ENCODE assay signal across 18 cellular contexts in the genomic region with DNA sequence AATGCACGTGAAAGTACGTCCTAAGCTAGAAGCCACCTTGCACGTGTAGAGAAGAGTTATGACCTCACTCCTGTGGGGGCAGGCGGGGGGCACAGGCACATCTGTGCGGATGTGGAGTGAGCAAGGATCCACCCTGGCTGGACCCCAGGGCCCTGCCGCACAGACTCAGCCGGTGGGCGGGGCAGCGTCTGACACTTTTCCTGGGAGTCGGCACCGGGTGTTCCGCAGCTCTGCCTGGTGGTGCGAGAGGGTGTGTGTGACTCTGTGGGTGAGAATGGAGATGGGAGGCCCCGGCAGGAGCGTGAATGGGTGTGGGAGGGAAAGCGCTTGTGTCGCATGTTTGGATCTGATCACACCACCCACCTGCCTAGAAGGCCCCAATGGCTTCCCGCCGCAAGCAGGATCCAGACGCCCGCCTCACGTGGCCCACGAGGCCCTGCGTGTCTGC. TPM values are rescaled to one million over a fixed set of nuclear protein-coding genes. Genes with fewer than 3 reads are reported as not detected.
DNase-seq lines count a peak whose midpoint lies in the region; ATAC-seq, FAIRE-seq and TF ChIP-seq lines count a peak whose summit lies in the region.
"Had no signal": no experiment of that assay in that cellular context is flagged by ENCODE, and none has a peak within 500 bp of the region (broad histone marks: within the 10 kb centered on the region; RNA-seq: fewer than 3 reads in every experiment).

No MANE protein-coding gene starts in this region.

- H3K27ac Mint-ChIP-seq in type B pancreatic cell, result no peak overlapping the region
- H3K27ac Mint-ChIP-seq: activated CD4-positive, alpha-beta memory T cell treated with anti-CD3 and anti-CD28 coated beads, Interleukin-2, amount 10 ng/mL, durations not matched to agents 7 days and 5 days had no signal

- H3K36me3 ChIP-seq in HUES6 (ENCODE audit: control insufficient read depth, insufficient read depth, low read length), result no peaks in the 10 kb centered on the region
- H3K36me3 ChIP-seq in esophagus (ENCODE audit: control insufficient read depth in 2 of 2, insufficient read depth in 2 of 2, low read length in 1 of 2), result no peaks in the 10 kb centered on the region
- H3K36me3 ChIP-seq: gastroesophageal sphincter had no signal

- no peaks in the 10 kb centered on the region for H3K9me3 ChIP-seq in A549
- H3K9me3 ChIP-seq in HUES6 (ENCODE audit: control insufficient read depth, insufficient read depth, low read depth, low read length), result no peaks in the 10 kb centered on the region
- no peaks in the 10 kb centered on the region for H3K9me3 ChIP-seq in esophagus (ENCODE audit: control insufficient read depth in 2 of 2, insufficient read depth in 1 of 2, low read depth in 1 of 2, low read length in 1 of 2)
- H3K9me3 ChIP-seq: gastroesophageal sphincter, SK-N-SH had no signal

- H3K9ac ChIP-seq in HUES6 (ENCODE audit: low read length), result peak overlapping the region; percentile 1
- H3K9ac ChIP-seq: SK-N-SH had no signal

- WGBS in A549 (ENCODE audit: missing lambda C conversion rate), result 35% methylated on average over 15 of the region's 24 CpGs
- WGBS in esophagus, 2 donors, result 39 to 44% methylated on average over 24 of the region's 24 CpGs

- H3K4me1 ChIP-seq in A549, result peaks cover 48% of the 10 kb centered on the region
- H3K4me1 ChIP-seq in HUES6 (ENCODE audit: control insufficient read depth, insufficient read depth, low read length), result peaks cover 30% of the 10 kb centered on the region; the same call in 1 of the 2 replicates
- H3K4me1 ChIP-seq in esophagus (ENCODE audit: control insufficient read depth in 2 of 2, insufficient read depth in 2 of 2, low read length in 1 of 2), result peaks cover 0 to 11% of the 10 kb centered on the region in 2 donors

- H3K27me3 Mint-ChIP-seq in type B pancreatic cell, result peaks cover 6% of the 10 kb centered on the region

- CTCF ChIA-PET in A549 (lab: Yijun Ruan, JAX), result interaction anchor here (0.7 kb wide), 2 partner anchors 19 to 257 kb away, joined by 3 read pairs; no protein-coding TSS in a partner anchor

- H3K4me1 Mint-ChIP-seq in type B pancreatic cell (ENCODE audit: unreplicated experiment), result peaks cover 24% of the 10 kb centered on the region
- H3K4me1 Mint-ChIP-seq: activated CD4-positive, alpha-beta memory T cell treated with anti-CD3 and anti-CD28 coated beads, Interleukin-2, amount 10 ng/mL, durations not matched to agents 7 days and 5 days had no signal

- TF ChIP-seq EP300 in A549 (IDR thresholded peaks at IDR 0.05), result no peak

- H3K27me3 ChIP-seq in HUES6 (ENCODE audit: control insufficient read depth, insufficient read depth, low read length) (no peaks in the 10 kb centered on the region), esophagus (ENCODE audit: control insufficient read depth in 1 of 2, insufficient read depth in 2 of 2, low read length in 2 of 2) (no peaks in the 10 kb centered on the region)

- TF ChIP-seq POLR2A in A549 (IDR thresholded peaks at IDR 0.05; ENCODE audit: low read length), result no peak

- no peak for TF ChIP-seq RAD21 in A549 (conservative IDR thresholded peaks at IDR 0.05 in 1 of 2, IDR thresholded peaks at IDR 0.05 in 1 of 2)

- FAIRE-seq in A549 (lab: Jason Lieb, UNC), result no peak
- FAIRE-seq: D721Med had no signal

- POLR2A ChIA-PET in A549 (lab: Yijun Ruan, JAX), result interaction anchor here (0.6 kb wide), 1 partner anchor 17 kb away, joined by 3 read pairs; no protein-coding TSS in a partner anchor

- ATAC-seq in A549, result peak; percentile 37 to 55; a peak in 5 of 6 replicates
- ATAC-seq: gastroesophageal sphincter had no signal

- H3K4me2 ChIP-seq in A549, result peak overlapping the region; percentile 60
- H3K4me2 ChIP-seq: SK-N-SH had no signal

- no peaks in the 10 kb centered on the region for H3K9me3 Mint-ChIP-seq in type B pancreatic cell
- H3K9me3 Mint-ChIP-seq: activated CD4-positive, alpha-beta memory T cell treated with anti-CD3 and anti-CD28 coated beads, Interleukin-2, amount 10 ng/mL, durations not matched to agents 7 days and 5 days had no signal

- H3K27ac ChIP-seq in A549 (peak overlapping the region; percentile 73 to 86), HUES6 (ENCODE audit: low read depth, low read length) (no peak overlapping the region), esophagus (ENCODE audit: low read depth in 2 of 2, low read length in 1 of 2) (peak overlapping the region; percentile 74 to 77)
- H3K27ac ChIP-seq: gastroesophageal sphincter had no signal

- H3K4me3 ChIP-seq in A549, result no peak overlapping the region
- no peak overlapping the region for H3K4me3 ChIP-seq in HUES6 (ENCODE audit: low read depth, low read length)
- no peak overlapping the region for H3K4me3 ChIP-seq in esophagus (ENCODE audit: low read depth in 1 of 2, low read length in 2 of 2)
- H3K4me3 ChIP-seq: gastroesophageal sphincter had no signal

- no peak overlapping the region for H3K4me3 Mint-ChIP-seq in type B pancreatic cell
- H3K4me3 Mint-ChIP-seq: activated CD4-positive, alpha-beta memory T cell treated with anti-CD3 and anti-CD28 coated beads, Interleukin-2, amount 10 ng/mL, durations not matched to agents 7 days and 5 days had no signal

- DNase-seq in A549 (ENCODE audit: low read depth in 1 of 2, low spot score in 1 of 2) (no peak), occipital lobe (lab: John Stamatoyannopoulos, UW) (peak; percentile 70), pons (ENCODE audit: low spot score) (no peak), activated gamma-delta T cell (lab: John Stamatoyannopoulos, UW) (no peak), type B pancreatic cell (ENCODE audit: extremely low spot score, unreplicated experiment) (no peak)
- DNase-seq in stimulated activated CD4-positive, alpha-beta T cell treated with anti-CD3 and anti-CD28 coated beads, Interleukin-2, amount 100 ng/mL, for 24 hours, result no peak
- DNase-seq: activated CD4-positive, alpha-beta memory T cell treated with anti-CD3 and anti-CD28 coated beads, Interleukin-2, amount 10 ng/mL, durations not matched to agents 7 days and 5 days; effector CD4-positive, alpha-beta T cell; H7; islet precursor cell; NCI-H1417; NCI-H345; SK-N-SH; stimulated activated CD4-positive, alpha-beta T cell treated with anti-CD3 and anti-CD28 coated beads, Interleukin-4, amount 100 ng/mL, for 24 hours had no signal

- TF ChIP-seq CTCF in A549 (IDR thresholded peaks at IDR 0.05) (no peak), type B pancreatic cell (conservative IDR thresholded peaks at IDR 0.05) (no peak)

- H3K36me3 Mint-ChIP-seq in type B pancreatic cell, result no peaks in the 10 kb centered on the region

TF ChIP-seq in A549, 52 proteins besides CTCF, POLR2A, EP300 and RAD21:
- TF ChIP-seq CEBPB (IDR thresholded peaks at IDR 0.05) (no peak), SMC3 (IDR thresholded peaks at IDR 0.05) (no peak), MAZ (IDR thresholded peaks at IDR 0.05; ENCODE audit: borderline replicate concordance, low read depth, low read length) (no peak), CHD4 (IDR thresholded peaks at IDR 0.05; ENCODE audit: borderline replicate concordance) (no peak), ZC3H11A (IDR thresholded peaks at IDR 0.05) (no peak), MAFK (IDR thresholded peaks at IDR 0.05; ENCODE audit: partially characterized antibody) (no peak), KDM1A (IDR thresholded peaks at IDR 0.05; ENCODE audit: low read depth) (no peak), NR3C1 (IDR thresholded peaks at IDR 0.05) (no peak), JUNB (IDR thresholded peaks at IDR 0.05) (no peak), NPAS2 (CRISPR knock-in tag; IDR thresholded peaks at IDR 0.05; ENCODE audit: borderline replicate concordance) (no peak), MYC (IDR thresholded peaks at IDR 0.05; ENCODE audit: borderline replicate concordance, low read length) (no peak), SREBF2 (IDR thresholded peaks at IDR 0.05) (no peak)
- TF ChIP-seq, protein P1, sequence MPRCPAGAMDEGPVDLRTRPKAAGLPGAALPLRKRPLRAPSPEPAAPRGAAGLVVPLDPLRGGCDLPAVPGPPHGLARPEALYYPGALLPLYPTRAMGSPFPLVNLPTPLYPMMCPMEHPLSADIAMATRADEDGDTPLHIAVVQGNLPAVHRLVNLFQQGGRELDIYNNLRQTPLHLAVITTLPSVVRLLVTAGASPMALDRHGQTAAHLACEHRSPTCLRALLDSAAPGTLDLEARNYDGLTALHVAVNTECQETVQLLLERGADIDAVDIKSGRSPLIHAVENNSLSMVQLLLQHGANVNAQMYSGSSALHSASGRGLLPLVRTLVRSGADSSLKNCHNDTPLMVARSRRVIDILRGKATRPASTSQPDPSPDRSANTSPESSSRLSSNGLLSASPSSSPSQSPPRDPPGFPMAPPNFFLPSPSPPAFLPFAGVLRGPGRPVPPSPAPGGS (IDR thresholded peaks at IDR 0.05), result no peak
- TF ChIP-seq, protein P2, sequence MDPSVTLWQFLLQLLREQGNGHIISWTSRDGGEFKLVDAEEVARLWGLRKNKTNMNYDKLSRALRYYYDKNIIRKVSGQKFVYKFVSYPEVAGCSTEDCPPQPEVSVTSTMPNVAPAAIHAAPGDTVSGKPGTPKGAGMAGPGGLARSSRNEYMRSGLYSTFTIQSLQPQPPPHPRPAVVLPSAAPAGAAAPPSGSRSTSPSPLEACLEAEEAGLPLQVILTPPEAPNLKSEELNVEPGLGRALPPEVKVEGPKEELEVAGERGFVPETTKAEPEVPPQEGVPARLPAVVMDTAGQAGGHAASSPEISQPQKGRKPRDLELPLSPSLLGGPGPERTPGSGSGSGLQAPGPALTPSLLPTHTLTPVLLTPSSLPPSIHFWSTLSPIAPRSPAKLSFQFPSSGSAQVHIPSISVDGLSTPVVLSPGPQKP (IDR thresholded peaks at IDR 0.05; ENCODE audit: low read depth, low read length), result no peak
TF ChIP-seq in A549: peak in this region for 0.

RNA-seq across cellular contexts. Expression of gene RAP1GAP, which starts 29.5 kb away (rescaled TPM):
- polyA plus RNA-seq in A549 (2011; rRNA removed) (16.7 and 21.4 TPM in 2 replicates), A549 (2017; fragmentation: RNase III; extraction: RNeasy Plus Mini Kit Qiagen cat#74134 plus additional on column Dnase treatment) (4.3 to 5.4 TPM (median 5.1 TPM) in 3 replicates), esophagus (10 to 100 TPM in 1 of 2 donors, 1 to 10 TPM in 1; 3.5 to 12.2 TPM)
- polyA plus RNA-seq in A549 (2012; cell fraction: cytosol; rRNA removed), result 8.2 and 10.2 TPM in 2 replicates
- polyA plus RNA-seq in A549 (2012; cell fraction: nucleus; rRNA removed), result 11.6 and 12.4 TPM in 2 replicates
- 24.1 and 28.7 TPM in 2 replicates for polyA minus RNA-seq in A549 (2011; rRNA and poly(A)+ RNA removed)
- total RNA-seq in occipital lobe (26.4 TPM), type B pancreatic cell (ENCODE audit: low replicate concordance) (18.5 and 20.3 TPM in 2 replicates)
